Comparison of ENCODE assay signal across 11 cellular contexts in the genomic region with DNA sequence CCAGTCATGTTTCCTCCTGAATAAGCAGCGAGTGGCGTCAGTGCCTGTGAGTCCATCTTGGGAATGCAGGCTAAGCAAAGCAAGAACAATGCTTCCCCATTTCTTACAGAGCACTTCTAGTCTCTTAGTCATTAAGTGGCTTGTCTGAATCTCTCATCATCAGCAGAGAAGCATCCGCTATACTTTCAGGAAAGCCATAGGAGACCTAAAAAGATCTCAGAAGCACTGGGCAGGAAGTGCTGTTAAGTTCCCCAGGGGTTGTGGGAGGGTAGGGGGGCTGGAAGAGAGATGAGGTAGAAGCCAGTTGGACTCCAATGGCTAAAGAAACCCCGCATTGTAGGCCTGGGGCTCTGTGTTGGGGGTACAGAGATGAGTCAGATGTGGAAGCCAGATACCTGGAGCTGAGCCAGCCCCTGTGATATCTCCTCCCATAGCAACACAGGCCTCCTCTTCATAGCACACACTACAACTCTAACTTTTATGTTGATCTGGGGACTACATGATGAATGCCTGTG. TPM values are rescaled to one million over a fixed set of nuclear protein-coding genes. Genes with fewer than 3 reads are reported as not detected.
A peak's percentile ranks its signal among the peaks of the same experiment; 100 is the strongest.
DNase-seq lines count a peak whose midpoint lies in the region; ATAC-seq and TF ChIP-seq lines count a peak whose summit lies in the region.
"Had no signal": no experiment of that assay in that cellular context is flagged by ENCODE, and none has a peak within 500 bp of the region (broad histone marks: within the 10 kb centered on the region; RNA-seq: fewer than 3 reads in every experiment).

No MANE protein-coding gene starts in this region.

- ATAC-seq in GM19463 (IDR thresholded peaks at IDR 0.05; ENCODE audit: unreplicated experiment) (peak; percentile 81), HG03135 (IDR thresholded peaks at IDR 0.05; ENCODE audit: unreplicated experiment) (peak; percentile 89)

- no peaks in the 10 kb centered on the region for H3K9me2 ChIP-seq in GM23248 (ENCODE audit: insufficient read depth)

- H3K27me3 ChIP-seq in GM06990 (replicated peaks; ENCODE audit: control insufficient read depth, insufficient read depth, low read length) (no peaks in the 10 kb centered on the region; the same call in 1 of the 2 replicates), brain microvascular endothelial cell (replicated peaks) (peaks cover 2% of the 10 kb centered on the region), GM23248 (replicated peaks; ENCODE audit: insufficient read depth) (peaks cover 28% of the 10 kb centered on the region), vagina (no peaks in the 10 kb centered on the region), ascending aorta (no peaks in the 10 kb centered on the region)

- H3K9ac ChIP-seq in GM23248: no peak overlapping the region

- no peak overlapping the region for H3K4me2 ChIP-seq in GM23248 (ENCODE audit: unreplicated experiment)

- DNase-seq in GM06990 (ENCODE audit: extremely low read depth, insufficient read length): peak; percentile 25
- peak; percentile 57 for DNase-seq in brain microvascular endothelial cell
- no peak for DNase-seq in GM23248
- DNase-seq in vagina (ENCODE audit: extremely low spot score in 2 of 2): no peak
- DNase-seq in AG08396 (ENCODE audit: low spot score): no peak
- DNase-seq in ascending aorta (ENCODE audit: low spot score in 2 of 2): no peak
- DNase-seq: heart right ventricle, KG1, retina had no signal

- H3K27ac ChIP-seq in brain microvascular endothelial cell (no peak overlapping the region), GM23248 (no peak overlapping the region), vagina (no peak overlapping the region), ascending aorta (no peak overlapping the region)

- H2AFZ ChIP-seq in GM23248: no peak overlapping the region

- H3K4me3 ChIP-seq in GM06990 (replicated peaks; ENCODE audit: low read depth, low read length): no peak overlapping the region
- H3K4me3 ChIP-seq in brain microvascular endothelial cell (ENCODE audit: low read depth, low read length): no peak overlapping the region
- H3K4me3 ChIP-seq in GM23248: no peak overlapping the region
- H3K4me3 ChIP-seq in vagina: no peak overlapping the region
- no peak overlapping the region for H3K4me3 ChIP-seq in ascending aorta
- H3K4me3 ChIP-seq: heart right ventricle had no signal

- H3K79me2 ChIP-seq in GM23248 (ENCODE audit: insufficient read depth): no peaks in the 10 kb centered on the region

- TF ChIP-seq CTCF in GM06990 (IDR thresholded peaks at IDR 0.05; ENCODE audit: insufficient read depth, low read length, poor library complexity, severe bottlenecking): no peak
- TF ChIP-seq CTCF in brain microvascular endothelial cell (IDR thresholded peaks at IDR 0.05; ENCODE audit: low read depth, low read length, missing control alignments): no peak
- TF ChIP-seq CTCF in vagina (IDR thresholded peaks at IDR 0.05): no peak
- no peak for TF ChIP-seq CTCF in ascending aorta (IDR thresholded peaks at IDR 0.05)

- no peak for TF ChIP-seq POLR2A in vagina (IDR thresholded peaks at IDR 0.05)

- H3F3A ChIP-seq in GM23248 (ENCODE audit: insufficient read depth): no peaks in the 10 kb centered on the region

- 90 to 95% methylated on average over 4 of the region's 4 CpGs for WGBS in GM23248 (ENCODE audit: low coverage in 1 of 2, low lambda C conversion rate in 2 of 2, missing lambda C conversion rate in 2 of 2), 2 experiments

- H3K9me3 ChIP-seq in GM23248 (ENCODE audit: low read depth): no peaks in the 10 kb centered on the region
- H3K9me3 ChIP-seq in vagina: no peaks in the 10 kb centered on the region
- H3K9me3 ChIP-seq in ascending aorta: no peaks in the 10 kb centered on the region
- H3K9me3 ChIP-seq: heart right ventricle had no signal

- intact Hi-C loops in vagina (cut with DNase I): no loop called here
- intact Hi-C loops in ascending aorta (cut with DNase I): no loop called here

- in situ Hi-C loops in brain microvascular endothelial cell (cut with HindIII; ENCODE audit: low pct_ligation_motif_present, low sequenced_read_pairs) (no loop called here), GM23248 (cut with MboI) (no loop called here)

- H3K4me1 ChIP-seq in GM23248 (ENCODE audit: insufficient read depth) (no peaks in the 10 kb centered on the region), vagina (no peaks in the 10 kb centered on the region), ascending aorta (no peaks in the 10 kb centered on the region)

- no peaks in the 10 kb centered on the region for H4K20me1 ChIP-seq in GM23248 (ENCODE audit: insufficient read depth)

- H3K36me3 ChIP-seq in GM06990 (ENCODE audit: control insufficient read depth, insufficient read depth, low read length) (no peaks in the 10 kb centered on the region), brain microvascular endothelial cell (replicated peaks) (no peaks in the 10 kb centered on the region), GM23248 (ENCODE audit: low read depth) (no peaks in the 10 kb centered on the region), vagina (no peaks in the 10 kb centered on the region), ascending aorta (no peaks in the 10 kb centered on the region)
- H3K36me3 ChIP-seq: heart right ventricle had no signal

RNA-seq across cellular contexts. Expression of gene SYT6, which starts 44.9 kb away (rescaled TPM):
- total RNA-seq in GM23248 (2014; rRNA removed; shearing (Covaris generic)): not detected in 2 replicates
- polyA plus RNA-seq in GM23248 (2016; fragmentation: Nextera tagmentation; extraction: Ambion mirVana): not detected in 2 replicates
- total RNA-seq in vagina: not detected
- not detected for total RNA-seq in ascending aorta
- polyA plus RNA-seq: heart right ventricle had no signal

Comparison
In these comparisons a context has a peak if more than half of its experiments do, and no peak if none do; other contexts are left out.
1. DNase-seq: peak in GM06990 (single experiment) and brain microvascular endothelial cell (single experiment); none in GM23248 (single experiment), vagina (0 of 2), AG08396 (single experiment) and ascending aorta (0 of 2).